8 cellular contexts compared by ENCODE assay signal in genomic region chr7:112414855-112415490, GRCh38. TPM values are rescaled to one million over a fixed set of nuclear protein-coding genes. Genes with fewer than 3 reads are reported as not detected.
DNase-seq lines count a peak whose midpoint lies in the region; ATAC-seq and TF ChIP-seq lines count a peak whose summit lies in the region.

No MANE protein-coding gene starts in this region.

- TF ChIP-seq CTCF in GM23338 (conservative IDR thresholded peaks at IDR 0.05; ENCODE audit: low read depth in 2 of 2) (peak; percentile 71 to 72), breast epithelium (IDR thresholded peaks at IDR 0.05) (peak; percentile 41 to 59 (median 49))

- H3K9me2 ChIP-seq in GM23338 (ENCODE audit: insufficient read depth) = no peaks in the 10 kb centered on the region

- H3K36me3 ChIP-seq in GM23338 (ENCODE audit: insufficient read depth) = no peaks in the 10 kb centered on the region
- no peaks in the 10 kb centered on the region for H3K36me3 ChIP-seq in breast epithelium

- H4K20me1 ChIP-seq in GM23338 (replicated peaks; ENCODE audit: insufficient read depth) = no peaks in the 10 kb centered on the region

- no peaks in the 10 kb centered on the region for H3F3A ChIP-seq in GM23338 (replicated peaks; ENCODE audit: low read depth)

- H3K4me2 ChIP-seq in GM23338 = no peak overlapping the region

- no peak for TF ChIP-seq POLR2A in breast epithelium (IDR thresholded peaks at IDR 0.05)

- H3K27me3 ChIP-seq in GM23338 (ENCODE audit: insufficient read depth) (no peaks in the 10 kb centered on the region), breast epithelium (no peaks in the 10 kb centered on the region)

- DNase-seq in CD1c-positive myeloid dendritic cell (ENCODE audit: extremely low spot score) (peak; percentile 42), GM23338 (ENCODE audit: low spot score) (peak; percentile 70), NCI-H226 (peak; percentile 26), breast epithelium (ENCODE audit: low spot score in 2 of 2) (no peak), lung microvascular endothelial cell (ENCODE audit: low read depth in 2 of 2) (peak; percentile 50 to 63), HK-2 (ENCODE audit: unreplicated experiment) (no peak)
- no peak for DNase-seq in activated naive CD8-positive, alpha-beta T cell treated with anti-CD3 and anti-CD28 coated beads, Interleukin-2, amount 50 U/mL, for 24 hours
- no peak for DNase-seq in activated CD4-positive, alpha-beta T cell treated with anti-CD3 and anti-CD28 coated beads for 4 hours

- H3K27ac ChIP-seq in GM23338 (ENCODE audit: low read depth) = no peak overlapping the region
- H3K27ac ChIP-seq in breast epithelium = no peak overlapping the region

- H3K79me2 ChIP-seq in GM23338 (replicated peaks; ENCODE audit: insufficient read depth) = no peaks in the 10 kb centered on the region

- H3K4me3 ChIP-seq in GM23338 (no peak overlapping the region), breast epithelium (no peak overlapping the region)

- peak; percentile 78 for ATAC-seq in GM23338
- no peak for ATAC-seq in activated naive CD8-positive, alpha-beta T cell treated with anti-CD3 and anti-CD28 coated beads, Interleukin-2, amount 50 U/mL, for 24 hours

- peaks cover 3% of the 10 kb centered on the region; the same call in 2 of the 3 replicates for H3K36me3 Mint-ChIP-seq in GM23338 (ENCODE audit: low read depth)
- no peaks in the 10 kb centered on the region for H3K36me3 Mint-ChIP-seq in activated naive CD8-positive, alpha-beta T cell treated with anti-CD3 and anti-CD28 coated beads, Interleukin-2, amount 50 U/mL, for 24 hours (ENCODE audit: low read depth)

- H3K9me3 Mint-ChIP-seq in GM23338 = peaks cover 13% of the 10 kb centered on the region
- peaks cover 6% of the 10 kb centered on the region for H3K9me3 Mint-ChIP-seq in activated naive CD8-positive, alpha-beta T cell treated with anti-CD3 and anti-CD28 coated beads, Interleukin-2, amount 50 U/mL, for 24 hours

- no peak overlapping the region for H3K4me3 Mint-ChIP-seq in GM23338
- H3K4me3 Mint-ChIP-seq in activated naive CD8-positive, alpha-beta T cell treated with anti-CD3 and anti-CD28 coated beads, Interleukin-2, amount 50 U/mL, for 24 hours = no peak overlapping the region

- peaks cover 9% of the 10 kb centered on the region for H3K4me1 Mint-ChIP-seq in GM23338
- H3K4me1 Mint-ChIP-seq in activated naive CD8-positive, alpha-beta T cell treated with anti-CD3 and anti-CD28 coated beads, Interleukin-2, amount 50 U/mL, for 24 hours = peaks cover 1% of the 10 kb centered on the region

- H3K4me1 ChIP-seq in GM23338 (ENCODE audit: insufficient read depth) (0 out of 2 replicates have a peak, but pooled peaks cover 6% of the 10 kb centered on the region), breast epithelium (no peaks in the 10 kb centered on the region)

- peaks cover 2% of the 10 kb centered on the region for H3K27me3 Mint-ChIP-seq in GM23338 (ENCODE audit: insufficient read depth, low read depth, poor library complexity)
- H3K27me3 Mint-ChIP-seq in activated naive CD8-positive, alpha-beta T cell treated with anti-CD3 and anti-CD28 coated beads, Interleukin-2, amount 50 U/mL, for 24 hours = peaks cover 5% of the 10 kb centered on the region

- H3K27ac Mint-ChIP-seq in GM23338 = no peak overlapping the region
- no peak overlapping the region for H3K27ac Mint-ChIP-seq in activated naive CD8-positive, alpha-beta T cell treated with anti-CD3 and anti-CD28 coated beads, Interleukin-2, amount 50 U/mL, for 24 hours

- intact Hi-C loops in breast epithelium (cut with DNase I; ENCODE audit: low total_unique reads) = no loop called here

- no peaks in the 10 kb centered on the region for H3K9me3 ChIP-seq in breast epithelium

- no peak overlapping the region for H2AFZ ChIP-seq in GM23338

TF ChIP-seq in GM23338, 12 proteins besides CTCF, POLR2A, EP300 and RAD21:
- TF ChIP-seq, protein P1, sequence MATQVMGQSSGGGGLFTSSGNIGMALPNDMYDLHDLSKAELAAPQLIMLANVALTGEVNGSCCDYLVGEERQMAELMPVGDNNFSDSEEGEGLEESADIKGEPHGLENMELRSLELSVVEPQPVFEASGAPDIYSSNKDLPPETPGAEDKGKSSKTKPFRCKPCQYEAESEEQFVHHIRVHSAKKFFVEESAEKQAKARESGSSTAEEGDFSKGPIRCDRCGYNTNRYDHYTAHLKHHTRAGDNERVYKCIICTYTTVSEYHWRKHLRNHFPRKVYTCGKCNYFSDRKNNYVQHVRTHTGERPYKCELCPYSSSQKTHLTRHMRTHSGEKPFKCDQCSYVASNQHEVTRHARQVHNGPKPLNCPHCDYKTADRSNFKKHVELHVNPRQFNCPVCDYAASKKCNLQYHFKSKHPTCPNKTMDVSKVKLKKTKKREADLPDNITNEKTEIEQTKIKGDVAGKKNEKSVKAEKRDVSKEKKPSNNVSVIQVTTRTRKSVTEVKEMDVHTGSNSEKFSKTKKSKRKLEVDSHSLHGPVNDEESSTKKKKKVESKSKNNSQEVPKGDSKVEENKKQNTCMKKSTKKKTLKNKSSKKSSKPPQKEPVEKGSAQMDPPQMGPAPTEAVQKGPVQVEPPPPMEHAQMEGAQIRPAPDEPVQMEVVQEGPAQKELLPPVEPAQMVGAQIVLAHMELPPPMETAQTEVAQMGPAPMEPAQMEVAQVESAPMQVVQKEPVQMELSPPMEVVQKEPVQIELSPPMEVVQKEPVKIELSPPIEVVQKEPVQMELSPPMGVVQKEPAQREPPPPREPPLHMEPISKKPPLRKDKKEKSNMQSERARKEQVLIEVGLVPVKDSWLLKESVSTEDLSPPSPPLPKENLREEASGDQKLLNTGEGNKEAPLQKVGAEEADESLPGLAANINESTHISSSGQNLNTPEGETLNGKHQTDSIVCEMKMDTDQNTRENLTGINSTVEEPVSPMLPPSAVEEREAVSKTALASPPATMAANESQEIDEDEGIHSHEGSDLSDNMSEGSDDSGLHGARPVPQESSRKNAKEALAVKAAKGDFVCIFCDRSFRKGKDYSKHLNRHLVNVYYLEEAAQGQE (IDR thresholded peaks at IDR 0.05; ENCODE audit: unreplicated experiment) = no peak
- TF ChIP-seq POLR2AphosphoS5 (IDR thresholded peaks at IDR 0.05; ENCODE audit: low read depth) = no peak
TF ChIP-seq in GM23338: peak in this region for 0.

RNA-seq across cellular contexts. Expression of gene IFRD1, which starts 35.3 kb away (rescaled TPM):
- total RNA-seq in GM23338 (2014; rRNA removed; shearing (Covaris generic)) = 73.6 TPM in 2 replicates
- polyA plus RNA-seq in GM23338 (2016; fragmentation: Nextera tagmentation; extraction: Ambion mirVana) = 59.6 and 69.6 TPM in 2 replicates
- 100 to 1,000 TPM in 1 of 3 donors, 10 to 100 TPM in 2; 82.7 to 146 (median 91.8) TPM for total RNA-seq in breast epithelium
- total RNA-seq in lung microvascular endothelial cell = 18.7 and 38.9 TPM in 2 replicates

Comparison
In these comparisons a context has a peak if more than half of its experiments do, and no peak if none do; other contexts are left out.
1. DNase-seq: peak in CD1c-positive myeloid dendritic cell (single experiment), GM23338 (single experiment), NCI-H226 (single experiment) and lung microvascular endothelial cell (2 of 2); none in breast epithelium (0 of 2), activated naive CD8-positive, alpha-beta T cell treated with anti-CD3 and anti-CD28 coated beads, Interleukin-2, amount 50 U/mL, for 24 hours (single experiment), HK-2 (single experiment) and activated CD4-positive, alpha-beta T cell treated with anti-CD3 and anti-CD28 coated beads for 4 hours (0 of 2).